Comparison of ENCODE assay signal across 20 cellular contexts in the genomic region with DNA sequence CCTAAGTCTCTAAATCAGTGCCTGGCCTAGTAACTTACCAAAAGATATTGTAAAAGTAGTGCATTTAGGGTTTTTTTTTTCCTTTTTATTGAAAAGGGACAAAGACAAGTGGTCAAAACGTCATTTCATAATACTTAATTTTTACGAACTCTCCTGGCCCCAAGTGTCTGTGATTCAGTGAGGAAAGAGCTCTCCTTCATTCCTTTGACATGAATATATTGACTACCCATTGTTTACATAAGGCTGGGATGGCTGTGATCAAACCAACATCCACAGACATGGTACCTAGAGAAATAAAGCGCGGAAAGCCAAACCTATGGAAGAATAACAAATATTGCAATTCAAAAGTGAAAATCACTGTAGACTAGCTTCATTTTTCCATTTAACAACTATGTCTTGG.
A peak's percentile ranks its signal among the peaks of the same experiment; 100 is the strongest.
DNase-seq lines count a peak whose midpoint lies in the region; ATAC-seq and TF ChIP-seq lines count a peak whose summit lies in the region.
"Had no signal": no experiment of that assay in that cellular context is flagged by ENCODE, and none has a peak within 500 bp of the region (broad histone marks: within the 10 kb centered on the region; RNA-seq: fewer than 3 reads in every experiment).

No MANE protein-coding gene starts in this region.

- no CpG with 5 or more reads among the region's 4 CpGs for whole genome bisulfite sequencing in H9 (ENCODE audit: extremely low coverage, insufficient read length, low lambda C conversion rate)

- peak; percentile 28 for DNase-seq in Daoy (ENCODE audit: low read depth)
- DNase-seq in M059J (ENCODE audit: low read depth): peak; percentile 65
- peak; percentile 74 for DNase-seq in epithelial cell of esophagus (ENCODE audit: low read depth)
- DNase-seq in non-pigmented ciliary epithelial cell (ENCODE audit: low read depth): peak; percentile 34
- no peak for DNase-seq in natural killer cell
- no peak for DNase-seq in H9
- DNase-seq: Caco-2; caudate nucleus; effector CD8-positive, alpha-beta T cell; naive thymus-derived CD4-positive, alpha-beta T cell; NCI-H2029 treated with DMSO at 0.1 percent for 48 hours; NCI-H526 treated with DMSO at 0.1 percent for 48 hours; stimulated activated naive CD8-positive, alpha-beta T cell treated with anti-CD3 and anti-CD28 coated beads, Interleukin-15, amount 100 ng/mL, for 72 hours had no signal

- no peak overlapping the region for H3K23ac ChIP-seq in H9 (ENCODE audit: insufficient read length, low read depth, low read length)

- no peak overlapping the region for H3K4me3 ChIP-seq in epithelial cell of esophagus (ENCODE audit: low read length)
- H3K4me3 ChIP-seq: HAP-1, lung, prostate gland had no signal

- H2BK15ac ChIP-seq in H9 (ENCODE audit: low read depth, low read length): no peak overlapping the region

- no peaks in the 10 kb centered on the region for H3K79me2 ChIP-seq in H9 (ENCODE audit: insufficient read depth, low read length)

- intact Hi-C loops in natural killer cell (cut with micrococcal nuclease): no loop called here

- H4K20me1 ChIP-seq in H9 (ENCODE audit: control insufficient read depth, insufficient read depth, insufficient read length): no peaks in the 10 kb centered on the region

- H3K27ac ChIP-seq in H9 (ENCODE audit: insufficient read length, low read depth, low read length): no peak overlapping the region
- H3K27ac ChIP-seq: prostate gland had no signal

- no peak overlapping the region for H3K4ac ChIP-seq in H9 (ENCODE audit: low read depth, low read length)

- H3K27me3 Mint-ChIP-seq in natural killer cell (ENCODE audit: low read depth in 2 of 2) (no peaks in the 10 kb centered on the region), H9 (ENCODE audit: low read depth) (no peaks in the 10 kb centered on the region)
- H3K27me3 Mint-ChIP-seq: activated naive CD4-positive, alpha-beta T cell treated with anti-CD3 and anti-CD28 coated beads, Interleukin-2, amount 50 U/mL, for 24 hours; naive thymus-derived CD4-positive, alpha-beta T cell; stimulated activated naive CD8-positive, alpha-beta T cell treated with anti-CD3 and anti-CD28 coated beads, Interleukin-15, amount 100 ng/mL, for 72 hours had no signal

- H4K5ac ChIP-seq in H9 (ENCODE audit: insufficient read length, low read depth, low read length): no peak overlapping the region

- H3K36me3 Mint-ChIP-seq in natural killer cell (no peaks in the 10 kb centered on the region), H9 (ENCODE audit: insufficient read depth in 1 of 3, low read depth in 3 of 3) (no peaks in the 10 kb centered on the region)

- no peak overlapping the region for H2BK5ac ChIP-seq in H9 (ENCODE audit: insufficient read length, low read length)

- no peak overlapping the region for H2BK120ac ChIP-seq in H9 (ENCODE audit: low read depth, low read length, poor library complexity, severe bottlenecking)

- H3K27ac Mint-ChIP-seq in natural killer cell: no peak overlapping the region
- H3K27ac Mint-ChIP-seq in H9: no peak overlapping the region
- H3K27ac Mint-ChIP-seq: activated naive CD4-positive, alpha-beta T cell treated with anti-CD3 and anti-CD28 coated beads, Interleukin-2, amount 50 U/mL, for 24 hours; naive thymus-derived CD4-positive, alpha-beta T cell; stimulated activated naive CD8-positive, alpha-beta T cell treated with anti-CD3 and anti-CD28 coated beads, Interleukin-15, amount 100 ng/mL, for 72 hours had no signal

- TF ChIP-seq CTCF in epithelial cell of esophagus (IDR thresholded peaks at IDR 0.05; ENCODE audit: insufficient read depth, low read depth, low read length, missing control alignments) (no peak), natural killer cell (IDR thresholded peaks at IDR 0.05) (no peak), H9 (conservative IDR thresholded peaks at IDR 0.05) (no peak)

- H3K14ac ChIP-seq in H9 (ENCODE audit: insufficient read depth, low read length): no peak overlapping the region

- no peak overlapping the region for H3T11ph ChIP-seq in H9 (ENCODE audit: low read length)

- H3K9me3 Mint-ChIP-seq in natural killer cell: no peaks in the 10 kb centered on the region
- H3K9me3 Mint-ChIP-seq in H9: no peaks in the 10 kb centered on the region
- H3K9me3 Mint-ChIP-seq: activated naive CD4-positive, alpha-beta T cell treated with anti-CD3 and anti-CD28 coated beads, Interleukin-2, amount 50 U/mL, for 24 hours; naive thymus-derived CD4-positive, alpha-beta T cell; stimulated activated naive CD8-positive, alpha-beta T cell treated with anti-CD3 and anti-CD28 coated beads, Interleukin-15, amount 100 ng/mL, for 72 hours had no signal

- no peak overlapping the region for H3K18ac ChIP-seq in H9 (ENCODE audit: insufficient read length, low read depth, low read length)

- H3K79me1 ChIP-seq in H9 (ENCODE audit: insufficient read depth, low read depth, low read length, poor library complexity, severe bottlenecking): no peaks in the 10 kb centered on the region

- no peak overlapping the region for H3K4me2 ChIP-seq in H9 (ENCODE audit: insufficient read depth, insufficient read length, low read length)

- no peak overlapping the region for H2BK12ac ChIP-seq in H9 (ENCODE audit: insufficient read length, low read depth, low read length)

- H2AK5ac ChIP-seq in H9 (ENCODE audit: insufficient read length, low read length): no peak overlapping the region

- H3K9me3 ChIP-seq in H9 (ENCODE audit: control insufficient read depth, low read depth, low read length): no peaks in the 10 kb centered on the region
- H3K9me3 ChIP-seq: Caco-2, HAP-1, prostate gland had no signal

- H3K56ac ChIP-seq in H9 (ENCODE audit: insufficient read length, low read depth, low read length): no peak overlapping the region

- no peaks in the 10 kb centered on the region for H3K23me2 ChIP-seq in H9 (ENCODE audit: insufficient read length, low read depth, low read length, poor library complexity, severe bottlenecking)

- H2BK20ac ChIP-seq in H9 (ENCODE audit: low read depth, low read length, poor library complexity, severe bottlenecking): no peak overlapping the region

- H3K4me1 Mint-ChIP-seq in natural killer cell (peaks cover 0 to 4% of the 10 kb centered on the region in 2 donors), H9 (no peaks in the 10 kb centered on the region)
- H3K4me1 Mint-ChIP-seq: activated naive CD4-positive, alpha-beta T cell treated with anti-CD3 and anti-CD28 coated beads, Interleukin-2, amount 50 U/mL, for 24 hours; naive thymus-derived CD4-positive, alpha-beta T cell; stimulated activated naive CD8-positive, alpha-beta T cell treated with anti-CD3 and anti-CD28 coated beads, Interleukin-15, amount 100 ng/mL, for 72 hours had no signal

- no peaks in the 10 kb centered on the region for H3K4me1 ChIP-seq in H9 (ENCODE audit: insufficient read depth, low read length)
- H3K4me1 ChIP-seq: HAP-1 had no signal

- no peak overlapping the region for H4K8ac ChIP-seq in H9 (replicated peaks; ENCODE audit: insufficient read length, low read depth, low read length)

- no peak overlapping the region for H4K91ac ChIP-seq in H9 (ENCODE audit: insufficient read length, low read depth, low read length)

- H3K4me3 Mint-ChIP-seq in natural killer cell: no peak overlapping the region
- no peak overlapping the region for H3K4me3 Mint-ChIP-seq in H9
- H3K4me3 Mint-ChIP-seq: activated naive CD4-positive, alpha-beta T cell treated with anti-CD3 and anti-CD28 coated beads, Interleukin-2, amount 50 U/mL, for 24 hours; naive thymus-derived CD4-positive, alpha-beta T cell; stimulated activated naive CD8-positive, alpha-beta T cell treated with anti-CD3 and anti-CD28 coated beads, Interleukin-15, amount 100 ng/mL, for 72 hours had no signal

- no peaks in the 10 kb centered on the region for H3K27me3 ChIP-seq in H9 (ENCODE audit: insufficient read depth, low read length)

- ATAC-seq in natural killer cell (no peak), GM21529 (IDR thresholded peaks at IDR 0.05; ENCODE audit: unreplicated experiment) (no peak), HG03432 (IDR thresholded peaks at IDR 0.05; ENCODE audit: unreplicated experiment) (no peak)
- ATAC-seq: naive thymus-derived CD4-positive, alpha-beta T cell; Panc1; stimulated activated naive CD8-positive, alpha-beta T cell treated with anti-CD3 and anti-CD28 coated beads, Interleukin-15, amount 100 ng/mL, for 72 hours had no signal

- no peak overlapping the region for H3K9ac ChIP-seq in H9 (ENCODE audit: extremely low read depth, insufficient read length, low read length)

- no peak overlapping the region for H2AFZ ChIP-seq in H9 (ENCODE audit: low read length)

Comparison
In these comparisons a context has a peak if more than half of its experiments do, and no peak if none do; other contexts are left out.
1. DNase-seq: peak in Daoy (single experiment), M059J (single experiment), epithelial cell of esophagus (single experiment) and non-pigmented ciliary epithelial cell (single experiment); none in natural killer cell (single experiment) and H9 (single experiment).